14 cellular contexts compared by ENCODE assay signal in the genomic region with DNA sequence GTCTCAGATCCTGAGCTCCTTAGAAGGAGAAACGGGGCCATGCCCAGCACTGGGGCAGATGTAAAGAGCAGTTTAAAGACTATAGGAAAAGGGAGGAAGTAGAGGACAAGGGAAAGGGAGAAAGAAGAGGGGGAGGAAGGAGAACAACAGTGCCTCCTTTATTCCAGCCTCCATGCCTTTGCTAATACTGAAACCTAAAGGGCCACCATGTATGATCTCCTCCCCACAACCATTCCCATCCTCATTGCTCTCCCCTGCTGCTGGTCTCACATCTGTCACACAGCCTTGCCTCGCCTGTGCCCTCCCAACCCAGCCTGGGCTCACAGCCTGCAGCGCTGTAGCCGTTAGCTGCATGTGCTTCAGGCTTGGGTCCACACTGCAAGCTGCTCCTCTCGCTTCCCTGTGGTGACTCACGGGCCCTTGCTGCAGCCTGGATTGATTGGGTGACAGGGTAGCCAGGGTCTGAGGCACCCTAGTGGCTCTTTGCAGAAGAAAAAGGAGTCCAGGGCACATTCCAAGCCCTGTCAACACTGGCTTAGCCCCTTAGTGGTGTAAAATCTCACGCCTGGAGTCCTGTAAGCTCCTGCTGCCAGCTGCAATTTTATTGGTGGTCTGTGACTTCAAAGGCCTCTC.
DNase-seq lines count a peak whose midpoint lies in the region; ATAC-seq and TF ChIP-seq lines count a peak whose summit lies in the region.
"Had no signal": no experiment of that assay in that cellular context is flagged by ENCODE, and none has a peak within 500 bp of the region (broad histone marks: within the 10 kb centered on the region; RNA-seq: fewer than 3 reads in every experiment).

No MANE protein-coding gene starts in this region.

- RAD21 ChIA-PET in HCT116 (lab: Charles Lee; ENCODE audit: low non-redundant PET in 1 of 2, low total read pairs in 2 of 2, uncharacterized antibody in 2 of 2, unreplicated experiment in 2 of 2) = no interaction called here

- H3K9me3 ChIP-seq in HCT116 (ENCODE audit: control insufficient read depth in 1 of 2, insufficient read depth in 1 of 2, low read depth in 1 of 2, low read length in 2 of 2) = no peaks in the 10 kb centered on the region
- H3K9me3 ChIP-seq: HAP-1 had no signal

- no peaks in the 10 kb centered on the region for H3K79me2 ChIP-seq in HCT116 (ENCODE audit: insufficient read depth, low read length)

- ATAC-seq in HCT116 (peak; percentile 98), foreskin keratinocyte (peak; percentile 55)
- no peak for ATAC-seq in activated CD4-positive, alpha-beta T cell treated with anti-CD3 and anti-CD28 coated beads for 36 hours

- BruUV-seq in HCT116 (replicated peaks; lab: Mats Ljungman, UMichigan) = no TSS peak

- H3K27ac ChIP-seq in HCT116 (ENCODE audit: low read depth, low read length) (no peak overlapping the region), foreskin keratinocyte (no peak overlapping the region)
- H3K27ac ChIP-seq: tibial artery had no signal

- no peaks in the 10 kb centered on the region for H3K4me1 Mint-ChIP-seq in activated CD4-positive, alpha-beta T cell treated with anti-CD3 and anti-CD28 coated beads for 36 hours
- H3K4me1 Mint-ChIP-seq in chondrocyte (ENCODE audit: low read depth) = peaks cover 9% of the 10 kb centered on the region

- peaks cover under 1% of the 10 kb centered on the region for H3K9me3 Mint-ChIP-seq in activated CD4-positive, alpha-beta T cell treated with anti-CD3 and anti-CD28 coated beads for 36 hours (ENCODE audit: low read depth)
- peaks cover 5% of the 10 kb centered on the region for H3K9me3 Mint-ChIP-seq in chondrocyte (ENCODE audit: low read depth)
- H3K9me3 Mint-ChIP-seq: activated T-cell treated with anti-CD3 and anti-CD28 coated beads, Interleukin-2, amount 50 U/mL, for 4 hours had no signal

- H3K4me1 ChIP-seq in HCT116 (ENCODE audit: control insufficient read depth in 1 of 2, insufficient read depth in 2 of 2, low read length in 2 of 2) (peaks cover 0 to 11% of the 10 kb centered on the region in 2 experiments; a peak in 3 of 4 replicates), foreskin keratinocyte (no peaks in the 10 kb centered on the region)
- H3K4me1 ChIP-seq: HAP-1, tibial artery had no signal

- peak overlapping the region; percentile 49 for H3K4me2 ChIP-seq in HCT116 (ENCODE audit: low read length)

- TF ChIP-seq POLR2A in HCT116 (IDR thresholded peaks at IDR 0.05; ENCODE audit: borderline replicate concordance, extremely low read depth, insufficient read depth, insufficient read length) = no peak

- no peak overlapping the region for H2AFZ ChIP-seq in HCT116 (ENCODE audit: low read depth, low read length, poor library complexity, severe bottlenecking)

- intact Hi-C loops in HCT116 (cut with micrococcal nuclease) = no loop called here
- intact Hi-C loops in activated CD4-positive, alpha-beta T cell treated with anti-CD3 and anti-CD28 coated beads for 36 hours (cut with DNase I, micrococcal nuclease) = no loop called here

- peak; percentile 25 for DNase-seq in AG10803 (ENCODE audit: low read depth)
- peak; percentile 29 for DNase-seq in HCT116 (ENCODE audit: low read depth, low spot score)
- DNase-seq in RPMI7951 (ENCODE audit: low read depth) = peak; percentile 66
- DNase-seq in foreskin keratinocyte = no peak
- no peak for DNase-seq in activated CD4-positive, alpha-beta T cell treated with anti-CD3 and anti-CD28 coated beads for 36 hours
- DNase-seq in anterior cingulate cortex (lab: John Stamatoyannopoulos, UW) = no peak
- DNase-seq in chondrocyte (ENCODE audit: low spot score) = no peak
- DNase-seq in midbrain (lab: John Stamatoyannopoulos, UW) = no peak
- DNase-seq: activated T-cell treated with anti-CD3 and anti-CD28 coated beads, Interleukin-2, amount 50 U/mL, for 4 hours; dermis blood vessel endothelial cell; NCI-H226; T-helper 9 cell; tibial artery had no signal

- POLR2A ChIA-PET in HCT116 (lab: Charles Lee) = no interaction called here
- POLR2A ChIA-PET in activated CD4-positive, alpha-beta T cell treated with anti-CD3 and anti-CD28 coated beads for 36 hours (lab: Charles Lee) = no interaction called here

- H3K36me3 ChIP-seq in HCT116 (ENCODE audit: control insufficient read depth in 1 of 2, insufficient read depth in 2 of 2, low read length in 2 of 2) = no peaks in the 10 kb centered on the region
- H3K36me3 ChIP-seq: HAP-1, tibial artery had no signal

- H3K27ac Mint-ChIP-seq in activated CD4-positive, alpha-beta T cell treated with anti-CD3 and anti-CD28 coated beads for 36 hours = no peak overlapping the region
- no peak overlapping the region for H3K27ac Mint-ChIP-seq in chondrocyte (ENCODE audit: unreplicated experiment)

- TF ChIP-seq CTCF in AG10803 (conservative IDR thresholded peaks at IDR 0.05; ENCODE audit: low read length) = 0 out of 2 replicates have a peak, but pooled peaks have one; percentile 7
- TF ChIP-seq CTCF in HCT116 (IDR thresholded peaks at IDR 0.05 in 2 of 3, conservative IDR thresholded peaks at IDR 0.05 in 1 of 3; ENCODE audit: borderline replicate concordance in 1 of 3, insufficient read depth in 1 of 3, low read depth in 2 of 3, low read length in 2 of 3) = peak in 1 of 3 experiments; percentile 27; a peak in 2 of 6 replicates
- peak; percentile 10 for TF ChIP-seq CTCF in foreskin keratinocyte (conservative IDR thresholded peaks at IDR 0.05)
- no peak for TF ChIP-seq CTCF in chondrocyte (IDR thresholded peaks at IDR 0.05)

- CTCF ChIA-PET in HCT116 (lab: Charles Lee) = interaction anchor here (1.0 kb wide), 1 partner anchor 347 kb away, joined by 3 read pairs; no protein-coding TSS in a partner anchor
- CTCF ChIA-PET in activated CD4-positive, alpha-beta T cell treated with anti-CD3 and anti-CD28 coated beads for 36 hours (lab: Charles Lee) = interaction anchor here (1.3 kb wide), 1 partner anchor 25 kb away, joined by 3 read pairs; no protein-coding TSS in a partner anchor

- H3K27me3 ChIP-seq in HCT116 (ENCODE audit: insufficient read depth, low read length) (no peaks in the 10 kb centered on the region), foreskin keratinocyte (peaks cover 13% of the 10 kb centered on the region)
- H3K27me3 ChIP-seq: tibial artery had no signal

- H3K4me3 Mint-ChIP-seq in activated CD4-positive, alpha-beta T cell treated with anti-CD3 and anti-CD28 coated beads for 36 hours = no peak overlapping the region
- H3K4me3 Mint-ChIP-seq in chondrocyte (ENCODE audit: unreplicated experiment) = no peak overlapping the region
- H3K4me3 Mint-ChIP-seq: activated T-cell treated with anti-CD3 and anti-CD28 coated beads, Interleukin-2, amount 50 U/mL, for 4 hours had no signal

- H4K20me1 ChIP-seq in HCT116 (ENCODE audit: insufficient read depth) = no peaks in the 10 kb centered on the region

- peak; percentile 37 for TF ChIP-seq RAD21 in HCT116 (IDR thresholded peaks at IDR 0.05; ENCODE audit: low read depth)

- H3K4me3 ChIP-seq in AG10803 (ENCODE audit: low read length) (no peak overlapping the region), HCT116 (replicated peaks in 1 of 2; ENCODE audit: low read depth in 1 of 2, low read length in 2 of 2) (no peak overlapping the region)
- H3K4me3 ChIP-seq: HAP-1, tibial artery had no signal

- H3K27me3 Mint-ChIP-seq in activated CD4-positive, alpha-beta T cell treated with anti-CD3 and anti-CD28 coated beads for 36 hours = no peaks in the 10 kb centered on the region
- H3K27me3 Mint-ChIP-seq in chondrocyte (ENCODE audit: low read depth) = no peaks in the 10 kb centered on the region

- H3K36me3 Mint-ChIP-seq in activated CD4-positive, alpha-beta T cell treated with anti-CD3 and anti-CD28 coated beads for 36 hours (ENCODE audit: low read depth) = no peaks in the 10 kb centered on the region
- no peaks in the 10 kb centered on the region for H3K36me3 Mint-ChIP-seq in chondrocyte (ENCODE audit: low read depth)

- no peak overlapping the region for H3K9ac ChIP-seq in HCT116 (ENCODE audit: low read length)

- H3K9me2 ChIP-seq in HCT116 (ENCODE audit: insufficient read depth) = no peaks in the 10 kb centered on the region

TF ChIP-seq in HCT116, 20 proteins besides CTCF, POLR2A, EP300 and RAD21 (continues in another document):
- TF ChIP-seq FOSL1 (IDR thresholded peaks at IDR 0.05; ENCODE audit: low read depth) = no peak
- TF ChIP-seq ZFX (IDR thresholded peaks at IDR 0.05) = no peak
- TF ChIP-seq SIN3A (IDR thresholded peaks at IDR 0.05; ENCODE audit: low read depth) = no peak
- TF ChIP-seq YY1 (IDR thresholded peaks at IDR 0.05; ENCODE audit: extremely low read depth, insufficient replicate concordance, low read depth, low read length) = no peak
- TF ChIP-seq ZBTB33 (IDR thresholded peaks at IDR 0.05; ENCODE audit: extremely low read depth, insufficient replicate concordance, low read length) = no peak
- TF ChIP-seq ELF1 (IDR thresholded peaks at IDR 0.05; ENCODE audit: borderline replicate concordance, low read depth) = no peak
- no peak for TF ChIP-seq EGR1 (IDR thresholded peaks at IDR 0.05; ENCODE audit: low read depth)
- TF ChIP-seq, protein P1, sequence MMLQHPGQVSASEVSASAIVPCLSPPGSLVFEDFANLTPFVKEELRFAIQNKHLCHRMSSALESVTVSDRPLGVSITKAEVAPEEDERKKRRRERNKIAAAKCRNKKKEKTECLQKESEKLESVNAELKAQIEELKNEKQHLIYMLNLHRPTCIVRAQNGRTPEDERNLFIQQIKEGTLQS (IDR thresholded peaks at IDR 0.05) = no peak

Comparison
In these comparisons a context has a peak if more than half of its experiments do, and no peak if none do; other contexts are left out.
1. DNase-seq: peak in AG10803 (single experiment), HCT116 (single experiment) and RPMI7951 (single experiment); none in foreskin keratinocyte (0 of 2), activated CD4-positive, alpha-beta T cell treated with anti-CD3 and anti-CD28 coated beads for 36 hours (single experiment), anterior cingulate cortex (0 of 58), chondrocyte (single experiment) and midbrain (single experiment).